In the genomic region with DNA sequence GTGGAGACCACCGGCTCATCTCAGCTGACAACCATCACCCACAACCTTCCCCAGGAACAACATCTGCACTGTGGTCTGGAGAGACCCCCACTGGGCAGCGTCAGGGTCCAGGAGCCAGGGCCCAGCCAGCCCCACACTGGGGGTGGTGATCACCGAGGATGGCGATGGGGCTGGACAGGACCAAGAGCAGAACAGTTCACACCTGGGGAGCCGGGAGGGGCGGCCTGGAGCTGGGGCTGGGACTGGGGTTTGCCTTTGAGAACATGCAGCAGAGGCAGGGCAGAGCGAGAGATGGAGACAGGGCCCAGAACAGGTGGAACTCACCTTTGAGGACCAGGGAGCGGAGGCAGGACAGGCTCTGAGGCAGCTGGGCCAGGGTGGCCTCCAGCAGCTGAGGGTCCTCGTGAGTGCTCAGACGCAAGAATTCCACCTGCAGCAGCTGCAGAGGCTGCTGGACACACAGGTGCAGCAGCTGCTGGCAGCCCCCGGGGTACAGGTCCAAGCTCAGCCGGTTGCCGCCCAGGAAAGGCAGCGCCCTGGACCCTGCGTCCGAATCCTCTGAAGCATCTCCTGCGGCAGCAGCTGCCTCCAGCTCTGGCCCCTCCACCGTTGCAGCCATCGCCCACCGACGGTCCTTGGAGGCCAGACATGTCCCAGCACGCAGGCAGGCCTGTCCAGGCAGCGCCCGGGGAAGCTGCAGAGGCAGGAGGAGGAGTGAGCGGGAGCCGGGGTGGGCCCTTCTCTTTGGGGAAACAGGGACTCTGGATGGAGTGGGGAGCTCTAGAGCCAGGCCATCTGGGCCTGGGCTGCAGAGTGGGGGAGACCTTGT, we compare ENCODE assay signal across 8 cellular contexts. TPM values are rescaled to one million over a fixed set of nuclear protein-coding genes. Genes with fewer than 3 reads are reported as not detected.
A peak's percentile ranks its signal among the peaks of the same experiment; 100 is the strongest.
DNase-seq lines count a peak whose midpoint lies in the region; ATAC-seq and TF ChIP-seq lines count a peak whose summit lies in the region.

No MANE protein-coding gene starts in this region.

- peak overlapping the region; percentile 41; the same call in 1 of the 2 replicates for H3K4me3 ChIP-seq in BE2C (ENCODE audit: low read depth, low read length)
- H3K4me3 ChIP-seq in IMR-90 (ENCODE audit: insufficient read depth, low read depth, low read length), result peak overlapping the region; percentile 49
- H3K4me3 ChIP-seq in adipocyte (ENCODE audit: low read length), result peak overlapping the region; percentile 82
- H3K4me3 ChIP-seq in mucosa of descending colon, result no peak overlapping the region

- POLR2A ChIA-PET in IMR-90 (lab: Charles Lee; ENCODE audit: unreplicated experiment), result interaction anchor here (1.6 kb wide), 1 partner anchor 16 kb away, joined by 4 read pairs; a partner anchor contains a TSS

- H4K20me1 ChIP-seq in IMR-90 (ENCODE audit: insufficient read depth, low read length), result no peaks in the 10 kb centered on the region

- H3K4ac ChIP-seq in IMR-90 (ENCODE audit: low read depth, low read length), result peak overlapping the region; percentile 87

- no peak overlapping the region for H2BK15ac ChIP-seq in IMR-90 (ENCODE audit: low read depth, low read length)

- 38% methylated on average over 7 of the region's 26 CpGs; no CpG with 5 or more reads in 1 of the 2 experiments for WGBS in IMR-90 (ENCODE audit: extremely low coverage in 2 of 2, insufficient read length in 1 of 2), 2 experiments

- peak overlapping the region; percentile 57 for H2BK5ac ChIP-seq in IMR-90 (ENCODE audit: low read depth, low read length, poor library complexity, severe bottlenecking)

- H3K79me1 ChIP-seq in IMR-90 (ENCODE audit: low read depth in 1 of 2, low read length in 2 of 2), result peaks cover 9 to 41% of the 10 kb centered on the region in 2 experiments; a peak in 3 of 4 replicates

- in situ Hi-C loops in IMR-90 (cut with MboI; ENCODE audit: low sequenced_read_pairs), result no loop called here

- dilution Hi-C loops in IMR-90 (cut with HindIII; ENCODE audit: low sequenced_read_pairs, unreplicated experiment), result no loop called here

- peak overlapping the region; percentile 41; the same call in 1 of the 2 replicates for H2BK20ac ChIP-seq in IMR-90 (ENCODE audit: low read depth, low read length)

- H3K18ac ChIP-seq in IMR-90 (ENCODE audit: low read depth, low read length), result no peak overlapping the region; the same call in 1 of the 2 replicates

- ATAC-seq in IMR-90 (ENCODE audit: low read depth), result 0 out of 2 replicates have a peak, but pooled peaks have one; percentile 1
- no peak for ATAC-seq in mucosa of descending colon
- no peak for ATAC-seq in HG02885 (IDR thresholded peaks at IDR 0.05; ENCODE audit: poor library complexity, unreplicated experiment)
- ATAC-seq in GM18511 (IDR thresholded peaks at IDR 0.05; ENCODE audit: unreplicated experiment), result no peak

- peak overlapping the region; percentile 95; the same call in 1 of the 2 replicates for H3K23ac ChIP-seq in IMR-90 (ENCODE audit: low read depth, low read length)

- peak overlapping the region; percentile 99 for H3K4me2 ChIP-seq in IMR-90 (ENCODE audit: low read depth, low read length)

- peaks cover 4% of the 10 kb centered on the region; the same call in 1 of the 2 replicates for H3K4me1 ChIP-seq in BE2C
- peaks cover 20% of the 10 kb centered on the region for H3K4me1 ChIP-seq in IMR-90 (ENCODE audit: control insufficient read depth, insufficient read depth, low read length)
- H3K4me1 ChIP-seq in adipocyte (ENCODE audit: control insufficient read depth, insufficient read depth, low read length), result peaks cover 26% of the 10 kb centered on the region
- H3K4me1 ChIP-seq in mucosa of descending colon (ENCODE audit: low read depth), result peaks cover 26% of the 10 kb centered on the region

- H2AK5ac ChIP-seq in IMR-90 (ENCODE audit: low read depth, low read length), result peak overlapping the region; percentile 94

- H4K8ac ChIP-seq in IMR-90 (ENCODE audit: low read depth in 2 of 2, low read length in 2 of 2), result peak overlapping the region in 1 of 2 experiments; percentile 87; a peak in 2 of 4 replicates

- no peaks in the 10 kb centered on the region for H3K36me3 ChIP-seq in BE2C
- peaks cover 26% of the 10 kb centered on the region for H3K36me3 ChIP-seq in IMR-90 (ENCODE audit: control insufficient read depth, insufficient read depth, low read length)
- peaks cover 33% of the 10 kb centered on the region for H3K36me3 ChIP-seq in adipocyte (ENCODE audit: control insufficient read depth, insufficient read depth, low read length, severe bottlenecking)
- no peaks in the 10 kb centered on the region for H3K36me3 ChIP-seq in mucosa of descending colon (ENCODE audit: low read depth)

- no peaks in the 10 kb centered on the region for H3K27me3 ChIP-seq in BE2C
- H3K27me3 ChIP-seq in IMR-90 (ENCODE audit: control insufficient read depth, insufficient read depth, low read length), result no peaks in the 10 kb centered on the region
- no peaks in the 10 kb centered on the region for H3K27me3 ChIP-seq in adipocyte (replicated peaks; ENCODE audit: control insufficient read depth, insufficient read depth, low read length)

- H3K56ac ChIP-seq in IMR-90 (ENCODE audit: extremely low read depth, insufficient read depth, low read length), result peak overlapping the region; percentile 13; the same call in 1 of the 2 replicates

- no peak for TF ChIP-seq POLR2A in IMR-90 (IDR thresholded peaks at IDR 0.05; ENCODE audit: low read depth, low read length)

- no peak for TF ChIP-seq RAD21 in IMR-90 (IDR thresholded peaks at IDR 0.05; ENCODE audit: low read length)

- no TSS peak for BruUV-seq in IMR-90 (replicated peaks; lab: Mats Ljungman, UMichigan)

- H3K9me3 ChIP-seq in BE2C (no peaks in the 10 kb centered on the region), IMR-90 (ENCODE audit: control insufficient read depth, insufficient read depth, low read length) (no peaks in the 10 kb centered on the region), adipocyte (ENCODE audit: control insufficient read depth, low read length) (no peaks in the 10 kb centered on the region), mucosa of descending colon (no peaks in the 10 kb centered on the region)

- TF ChIP-seq CTCF in BE2C (IDR thresholded peaks at IDR 0.05; ENCODE audit: low read depth, low read length) (no peak), IMR-90 (conservative IDR thresholded peaks at IDR 0.05; ENCODE audit: low read depth, low read length) (no peak), mucosa of descending colon (IDR thresholded peaks at IDR 0.05) (no peak)

- peak overlapping the region; percentile 73 for H3K9ac ChIP-seq in IMR-90 (ENCODE audit: low read depth, low read length)
- H3K9ac ChIP-seq in adipocyte (ENCODE audit: low read length), result peak overlapping the region; percentile 88

- CTCF ChIA-PET in IMR-90 (lab: Yijun Ruan, JAX), result no interaction called here

- peak overlapping the region; percentile 90 for H2AK9ac ChIP-seq in IMR-90 (replicated peaks; ENCODE audit: low read depth, low read length, poor library complexity)

- peak overlapping the region; percentile 79 for H2AFZ ChIP-seq in IMR-90 (replicated peaks; ENCODE audit: low read length, poor library complexity)

- no peaks in the 10 kb centered on the region for H3K9me1 ChIP-seq in IMR-90 (ENCODE audit: insufficient read depth, low read length)

- peak overlapping the region; percentile 46 for H2BK120ac ChIP-seq in IMR-90 (ENCODE audit: low read depth, low read length)

- peak overlapping the region; percentile 66 for H3K27ac ChIP-seq in IMR-90 (ENCODE audit: insufficient read depth, low read length)

- H4K91ac ChIP-seq in IMR-90 (ENCODE audit: insufficient read depth, low read depth, low read length), result peak overlapping the region; percentile 73

- DNase-seq in BE2C, result no peak
- DNase-seq in IMR-90, result no peak
- peak; percentile 33 for DNase-seq in adipocyte (ENCODE audit: low read depth)
- peak in 2 of 3 donors; percentile 51 to 68 for DNase-seq in mucosa of descending colon
- DNase-seq in NAMALWA (ENCODE audit: low spot score), result no peak
- no peak for DNase-seq in EL

- H4K5ac ChIP-seq in IMR-90 (ENCODE audit: low read depth, low read length), result peak overlapping the region; percentile 70

- H3K14ac ChIP-seq in IMR-90 (replicated peaks; ENCODE audit: low read depth, low read length), result peak overlapping the region; percentile 81

- intact Hi-C loops in IMR-90 (cut with micrococcal nuclease), result no loop called here
- intact Hi-C loops in mucosa of descending colon (cut with DNase I, micrococcal nuclease), result no loop called here

RNA-seq across cellular contexts. Expression of a gene that starts 1.0 kb away (rescaled TPM):
- 11.7 TPM for polyA plus RNA-seq in BE2C (2012; ENCODE audit: insufficient read depth, insufficient read length, low read depth)
- 0.56 and 1.3 TPM in 2 replicates for total RNA-seq in IMR-90 (2012; rRNA removed)
- 16.4 and 20.3 TPM in 2 replicates for polyA plus RNA-seq in IMR-90 (2012; rRNA removed)
- 8.2 and 12.3 TPM in 2 replicates for polyA plus RNA-seq in IMR-90 (2012; cell fraction: cytosol; rRNA removed)
- 104 and 312 TPM in 2 replicates for polyA plus RNA-seq in IMR-90 (2012; cell fraction: nucleus; rRNA removed; ENCODE audit: low replicate concordance)
- 10 to 100 TPM; 20.2 to 26.3 (median 23.8) TPM for total RNA-seq in mucosa of descending colon

RNA-seq across cellular contexts. Expression of a gene that starts 5.8 kb away (rescaled TPM):
- polyA plus RNA-seq in BE2C (2012; ENCODE audit: insufficient read depth, insufficient read length, low read depth), result 1,214 TPM
- total RNA-seq in IMR-90 (2012; rRNA removed) (59.9 and 95.0 TPM in 2 replicates), mucosa of descending colon (1,000 to 10,000 TPM; 1,532 to 1,798 (median 1,652) TPM)
- polyA plus RNA-seq in IMR-90 (2012; rRNA removed), result 1,851 and 1,897 TPM in 2 replicates
- 794 and 1,177 TPM in 2 replicates for polyA plus RNA-seq in IMR-90 (2012; cell fraction: cytosol; rRNA removed)
- polyA plus RNA-seq in IMR-90 (2012; cell fraction: nucleus; rRNA removed; ENCODE audit: low replicate concordance), result 397 and 406 TPM in 2 replicates

RNA-seq across cellular contexts. Expression of a gene that starts 5.9 kb away (rescaled TPM):
- polyA plus RNA-seq in BE2C (2012; ENCODE audit: insufficient read depth, insufficient read length, low read depth), result 63.7 TPM
- total RNA-seq in IMR-90 (2012; rRNA removed) (7.2 and 8.2 TPM in 2 replicates), mucosa of descending colon (10 to 100 TPM; 11.6 to 18.6 (median 14.4) TPM)
- polyA plus RNA-seq in IMR-90 (2012; rRNA removed), result 41.3 and 48.8 TPM in 2 replicates
- 33.9 and 46.7 TPM in 2 replicates for polyA plus RNA-seq in IMR-90 (2012; cell fraction: cytosol; rRNA removed)
- polyA plus RNA-seq in IMR-90 (2012; cell fraction: nucleus; rRNA removed; ENCODE audit: low replicate concordance), result 73.0 and 204 TPM in 2 replicates

RNA-seq across cellular contexts. Expression of a gene that starts 14.1 kb away (rescaled TPM):
- polyA plus RNA-seq in BE2C (2012; ENCODE audit: insufficient read depth, insufficient read length, low read depth), result 70.4 TPM
- total RNA-seq in IMR-90 (2012; rRNA removed) (0.83 and 0.90 TPM in 2 replicates), mucosa of descending colon (1 to 10 TPM in 1 of 3 donors, under 1 TPM in 1, not detected in 1; 0.34 to 2.2 TPM)
- polyA plus RNA-seq in IMR-90 (2012; rRNA removed), result 4.0 and 5.0 TPM in 2 replicates
- polyA plus RNA-seq in IMR-90 (2012; cell fraction: cytosol; rRNA removed), result 3.3 and 5.1 TPM in 2 replicates
- polyA plus RNA-seq in IMR-90 (2012; cell fraction: nucleus; rRNA removed; ENCODE audit: low replicate concordance), result 1.7 and 3.7 TPM in 2 replicates

RNA-seq across cellular contexts. Expression of a gene that starts 14.7 kb away (rescaled TPM):
- polyA plus RNA-seq in BE2C (2012; ENCODE audit: insufficient read depth, insufficient read length, low read depth), result 92.2 TPM
- total RNA-seq in IMR-90 (2012; rRNA removed) (7.0 and 7.2 TPM in 2 replicates), mucosa of descending colon (100 to 1,000 TPM; 138 to 253 (median 167) TPM)
- polyA plus RNA-seq in IMR-90 (2012; rRNA removed), result 94.3 and 109 TPM in 2 replicates
- 84.2 and 129 TPM in 2 replicates for polyA plus RNA-seq in IMR-90 (2012; cell fraction: cytosol; rRNA removed)
- 289 and 727 TPM in 2 replicates for polyA plus RNA-seq in IMR-90 (2012; cell fraction: nucleus; rRNA removed; ENCODE audit: low replicate concordance)

Comparison
In these comparisons a context has a peak if more than half of its experiments do, and no peak if none do; other contexts are left out.
1. DNase-seq: peak in adipocyte (single experiment) and mucosa of descending colon (2 of 3); none in BE2C (single experiment), IMR-90 (single experiment), NAMALWA (single experiment) and EL (single experiment).
2. RNA of a gene that starts 5.8 kb away (total RNA-seq): 1,532 to 1,798 TPM in mucosa of descending colon; 59.9 to 95.0 TPM in IMR-90; every median in the first group is over 10 times any median in the second.